In genomic region chr12:50084775-50085614, GRCh38 we compare ENCODE assay signal across 8 cellular contexts. TPM values are rescaled to one million over a fixed set of nuclear protein-coding genes. Genes with fewer than 3 reads are reported as not detected.
DNase-seq lines count a peak whose midpoint lies in the region; ATAC-seq, FAIRE-seq and TF ChIP-seq lines count a peak whose summit lies in the region.

SMARCD1 (plus strand) TSS chr12:50085342; CDS start chr12:50085370, 28 bp downstream.

- DNase-seq in GM10248 (ENCODE audit: extremely low spot score) (peak; percentile 94), NCI-H1092 (lab: John Stamatoyannopoulos, UW) (peak; percentile 89), SKM-1 treated with dmso at 0.1 percent for 144 hours (lab: John Stamatoyannopoulos, UW; ENCODE audit: unreplicated experiment) (peak; percentile 68), Right ventricle myocardium inferior (ENCODE audit: missing footprints) (peak; percentile 96), pancreas (peak; percentile 86 to 96 (median 89)), tibial artery (peak; percentile 95 to 96)
- DNase-seq in activated naive CD8-positive, alpha-beta T cell treated with anti-CD3 and anti-CD28 coated beads for 36 hours: peak; percentile 86

- H3K4me1 ChIP-seq in pancreas: peaks cover 0 to 3% (median 0%) of the 10 kb centered on the region in 3 donors
- peaks cover 0 to 25% (median 16%) of the 10 kb centered on the region in 4 donors for H3K4me1 ChIP-seq in tibial artery

- H3K9me3 ChIP-seq in pancreas: no peaks in the 10 kb centered on the region
- no peaks in the 10 kb centered on the region for H3K9me3 ChIP-seq in tibial artery

- no peaks in the 10 kb centered on the region for H3K27me3 Mint-ChIP-seq in activated naive CD8-positive, alpha-beta T cell treated with anti-CD3 and anti-CD28 coated beads for 36 hours

- ATAC-seq in HG02571 (IDR thresholded peaks at IDR 0.05; ENCODE audit: unreplicated experiment) (peak; percentile 76), Right ventricle myocardium inferior (peak; percentile 95), pancreas (peak; percentile 92 to 94 (median 93))

- peak; percentile 78 for TF ChIP-seq CTCF in GM10248 (IDR thresholded peaks at IDR 0.05; ENCODE audit: control extremely low read depth, extremely low read depth, low read depth, missing control alignments)
- TF ChIP-seq CTCF in pancreas (IDR thresholded peaks at IDR 0.05): no peak
- peak in 1 of 2 experiments; percentile 19 for TF ChIP-seq CTCF in tibial artery (IDR thresholded peaks at IDR 0.05)

- H3K27me3 ChIP-seq in pancreas (no peaks in the 10 kb centered on the region), tibial artery (no peaks in the 10 kb centered on the region)

- CTCF ChIA-PET in GM10248 (lab: Yijun Ruan, JAX): interaction anchor here (0.6 to 5.2 kb wide), 23 partner anchors 10 to 204 kb away, joined by 3 to 66 read pairs (median 7); partner anchors contain the start of genes CERS5, COX14 and GPD1

- peaks cover 4% of the 10 kb centered on the region for H3K36me3 Mint-ChIP-seq in activated naive CD8-positive, alpha-beta T cell treated with anti-CD3 and anti-CD28 coated beads for 36 hours

- no peak for FAIRE-seq in pancreas (lab: Jason Lieb, UNC)

- no peaks in the 10 kb centered on the region for H3K9me3 Mint-ChIP-seq in activated naive CD8-positive, alpha-beta T cell treated with anti-CD3 and anti-CD28 coated beads for 36 hours

- H3K27ac ChIP-seq in pancreas (peak within 1 kb of the TSS; percentile 89 to 95 (median 93)), tibial artery (peak within 1 kb of the TSS; percentile 91 to 95)

- intact Hi-C loops in Right ventricle myocardium inferior (cut with DNase I): loop anchor here (1.0 to 2.0 kb wide), 2 partner anchors 25 to 82 kb away; partner anchors contain the start of gene CERS5
- intact Hi-C loops in pancreas (cut with DNase I): loop anchor here in 1 of 3 donors (5.0 kb wide), 1 partner anchor 92 kb away; no protein-coding TSS in a partner anchor
- intact Hi-C loops in tibial artery (cut with DNase I; ENCODE audit: low total_unique reads): loop anchor here (2.0 kb wide), 1 partner anchor 26 kb away; no protein-coding TSS in a partner anchor

- 0 to 1% methylated on average over 52 to 69 of the region's 69 CpGs for WGBS in pancreas, 2 donors

- peaks cover 38% of the 10 kb centered on the region for H3K4me1 Mint-ChIP-seq in activated naive CD8-positive, alpha-beta T cell treated with anti-CD3 and anti-CD28 coated beads for 36 hours

- H3K4me3 Mint-ChIP-seq in activated naive CD8-positive, alpha-beta T cell treated with anti-CD3 and anti-CD28 coated beads for 36 hours: peak within 1 kb of the TSS; percentile 84

- H3K36me3 ChIP-seq in pancreas: peaks cover 6 to 8% (median 7%) of the 10 kb centered on the region in 3 donors
- H3K36me3 ChIP-seq in tibial artery: peaks cover 21 to 35% (median 33%) of the 10 kb centered on the region in 3 donors

- peak within 1 kb of the TSS; percentile 68 to 98 (median 86) for H3K4me3 ChIP-seq in pancreas
- peak within 1 kb of the TSS; percentile 73 to 87 for H3K4me3 ChIP-seq in tibial artery

- POLR2A ChIA-PET in GM10248 (lab: Yijun Ruan, JAX): interaction anchor here (0.6 to 1.0 kb wide), 4 partner anchors 27 to 333 kb away, joined by 3 to 12 read pairs (median 4); partner anchors contain the start of genes CERS5 and COX14

- peak within 1 kb of the TSS; percentile 91 for H3K27ac Mint-ChIP-seq in activated naive CD8-positive, alpha-beta T cell treated with anti-CD3 and anti-CD28 coated beads for 36 hours

RNA-seq across cellular contexts. Expression of gene SMARCD1, which starts in this region (rescaled TPM):
- total RNA-seq in activated naive CD8-positive, alpha-beta T cell treated with anti-CD3 and anti-CD28 coated beads for 36 hours: 10 to 100 TPM; 65.8 to 74.8 TPM
- total RNA-seq in Right ventricle myocardium inferior (20.1 TPM), pancreas (10 to 100 TPM; 13.7 to 22.8 (median 15.4) TPM)
- 10 to 100 TPM; 12.5 to 22.6 TPM for polyA plus RNA-seq in pancreas

Comparison
In these comparisons a context has a peak if more than half of its experiments do, and no peak if none do; other contexts are left out.
1. Peak in every context shown above with its lines: DNase-seq, ATAC-seq, H3K4me3 ChIP-seq and H3K27ac ChIP-seq.